In genomic region chr16:52557236-52557635, GRCh38 we compare ENCODE assay signal across 1 cellular context.
A peak's percentile ranks its signal among the peaks of the same experiment; 100 is the strongest.
TF ChIP-seq lines count a peak whose summit lies in the region.

No MANE protein-coding gene starts in this region.

TF ChIP-seq in HepG2, 621 proteins besides CTCF, POLR2A, EP300 and RAD21 (continued from another document):
- TF ChIP-seq, protein P1, sequence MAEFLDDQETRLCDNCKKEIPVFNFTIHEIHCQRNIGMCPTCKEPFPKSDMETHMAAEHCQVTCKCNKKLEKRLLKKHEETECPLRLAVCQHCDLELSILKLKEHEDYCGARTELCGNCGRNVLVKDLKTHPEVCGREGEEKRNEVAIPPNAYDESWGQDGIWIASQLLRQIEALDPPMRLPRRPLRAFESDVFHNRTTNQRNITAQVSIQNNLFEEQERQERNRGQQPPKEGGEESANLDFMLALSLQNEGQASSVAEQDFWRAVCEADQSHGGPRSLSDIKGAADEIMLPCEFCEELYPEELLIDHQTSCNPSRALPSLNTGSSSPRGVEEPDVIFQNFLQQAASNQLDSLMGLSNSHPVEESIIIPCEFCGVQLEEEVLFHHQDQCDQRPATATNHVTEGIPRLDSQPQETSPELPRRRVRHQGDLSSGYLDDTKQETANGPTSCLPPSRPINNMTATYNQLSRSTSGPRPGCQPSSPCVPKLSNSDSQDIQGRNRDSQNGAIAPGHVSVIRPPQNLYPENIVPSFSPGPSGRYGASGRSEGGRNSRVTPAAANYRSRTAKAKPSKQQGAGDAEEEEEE (CRISPR knock-in tag; IDR thresholded peaks at IDR 0.05; ENCODE audit: borderline replicate concordance) = no peak
- TF ChIP-seq, protein P2, sequence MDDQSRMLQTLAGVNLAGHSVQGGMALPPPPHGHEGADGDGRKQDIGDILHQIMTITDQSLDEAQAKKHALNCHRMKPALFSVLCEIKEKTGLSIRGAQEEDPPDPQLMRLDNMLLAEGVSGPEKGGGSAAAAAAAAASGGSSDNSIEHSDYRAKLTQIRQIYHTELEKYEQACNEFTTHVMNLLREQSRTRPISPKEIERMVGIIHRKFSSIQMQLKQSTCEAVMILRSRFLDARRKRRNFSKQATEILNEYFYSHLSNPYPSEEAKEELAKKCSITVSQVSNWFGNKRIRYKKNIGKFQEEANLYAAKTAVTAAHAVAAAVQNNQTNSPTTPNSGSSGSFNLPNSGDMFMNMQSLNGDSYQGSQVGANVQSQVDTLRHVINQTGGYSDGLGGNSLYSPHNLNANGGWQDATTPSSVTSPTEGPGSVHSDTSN (CRISPR knock-in tag; IDR thresholded peaks at IDR 0.05; ENCODE audit: borderline replicate concordance) = no peak
- TF ChIP-seq NFE2L1 (CRISPR knock-in tag; IDR thresholded peaks at IDR 0.05; ENCODE audit: borderline replicate concordance) = no peak
- TF ChIP-seq ARID5B (CRISPR knock-in tag; IDR thresholded peaks at IDR 0.05) = 0 out of 2 replicates have a peak, but pooled peaks have one; percentile 41
- TF ChIP-seq HNF1A (IDR thresholded peaks at IDR 0.05; ENCODE audit: low read depth) = peak; percentile 75
- peak; percentile 71; the same call in 1 of the 2 replicates for TF ChIP-seq HNF1A (CRISPR knock-in tag; IDR thresholded peaks at IDR 0.05; ENCODE audit: borderline replicate concordance)
- no peak for TF ChIP-seq GPN1 (CRISPR knock-in tag; IDR thresholded peaks at IDR 0.05; ENCODE audit: borderline replicate concordance)
- TF ChIP-seq, protein P3, sequence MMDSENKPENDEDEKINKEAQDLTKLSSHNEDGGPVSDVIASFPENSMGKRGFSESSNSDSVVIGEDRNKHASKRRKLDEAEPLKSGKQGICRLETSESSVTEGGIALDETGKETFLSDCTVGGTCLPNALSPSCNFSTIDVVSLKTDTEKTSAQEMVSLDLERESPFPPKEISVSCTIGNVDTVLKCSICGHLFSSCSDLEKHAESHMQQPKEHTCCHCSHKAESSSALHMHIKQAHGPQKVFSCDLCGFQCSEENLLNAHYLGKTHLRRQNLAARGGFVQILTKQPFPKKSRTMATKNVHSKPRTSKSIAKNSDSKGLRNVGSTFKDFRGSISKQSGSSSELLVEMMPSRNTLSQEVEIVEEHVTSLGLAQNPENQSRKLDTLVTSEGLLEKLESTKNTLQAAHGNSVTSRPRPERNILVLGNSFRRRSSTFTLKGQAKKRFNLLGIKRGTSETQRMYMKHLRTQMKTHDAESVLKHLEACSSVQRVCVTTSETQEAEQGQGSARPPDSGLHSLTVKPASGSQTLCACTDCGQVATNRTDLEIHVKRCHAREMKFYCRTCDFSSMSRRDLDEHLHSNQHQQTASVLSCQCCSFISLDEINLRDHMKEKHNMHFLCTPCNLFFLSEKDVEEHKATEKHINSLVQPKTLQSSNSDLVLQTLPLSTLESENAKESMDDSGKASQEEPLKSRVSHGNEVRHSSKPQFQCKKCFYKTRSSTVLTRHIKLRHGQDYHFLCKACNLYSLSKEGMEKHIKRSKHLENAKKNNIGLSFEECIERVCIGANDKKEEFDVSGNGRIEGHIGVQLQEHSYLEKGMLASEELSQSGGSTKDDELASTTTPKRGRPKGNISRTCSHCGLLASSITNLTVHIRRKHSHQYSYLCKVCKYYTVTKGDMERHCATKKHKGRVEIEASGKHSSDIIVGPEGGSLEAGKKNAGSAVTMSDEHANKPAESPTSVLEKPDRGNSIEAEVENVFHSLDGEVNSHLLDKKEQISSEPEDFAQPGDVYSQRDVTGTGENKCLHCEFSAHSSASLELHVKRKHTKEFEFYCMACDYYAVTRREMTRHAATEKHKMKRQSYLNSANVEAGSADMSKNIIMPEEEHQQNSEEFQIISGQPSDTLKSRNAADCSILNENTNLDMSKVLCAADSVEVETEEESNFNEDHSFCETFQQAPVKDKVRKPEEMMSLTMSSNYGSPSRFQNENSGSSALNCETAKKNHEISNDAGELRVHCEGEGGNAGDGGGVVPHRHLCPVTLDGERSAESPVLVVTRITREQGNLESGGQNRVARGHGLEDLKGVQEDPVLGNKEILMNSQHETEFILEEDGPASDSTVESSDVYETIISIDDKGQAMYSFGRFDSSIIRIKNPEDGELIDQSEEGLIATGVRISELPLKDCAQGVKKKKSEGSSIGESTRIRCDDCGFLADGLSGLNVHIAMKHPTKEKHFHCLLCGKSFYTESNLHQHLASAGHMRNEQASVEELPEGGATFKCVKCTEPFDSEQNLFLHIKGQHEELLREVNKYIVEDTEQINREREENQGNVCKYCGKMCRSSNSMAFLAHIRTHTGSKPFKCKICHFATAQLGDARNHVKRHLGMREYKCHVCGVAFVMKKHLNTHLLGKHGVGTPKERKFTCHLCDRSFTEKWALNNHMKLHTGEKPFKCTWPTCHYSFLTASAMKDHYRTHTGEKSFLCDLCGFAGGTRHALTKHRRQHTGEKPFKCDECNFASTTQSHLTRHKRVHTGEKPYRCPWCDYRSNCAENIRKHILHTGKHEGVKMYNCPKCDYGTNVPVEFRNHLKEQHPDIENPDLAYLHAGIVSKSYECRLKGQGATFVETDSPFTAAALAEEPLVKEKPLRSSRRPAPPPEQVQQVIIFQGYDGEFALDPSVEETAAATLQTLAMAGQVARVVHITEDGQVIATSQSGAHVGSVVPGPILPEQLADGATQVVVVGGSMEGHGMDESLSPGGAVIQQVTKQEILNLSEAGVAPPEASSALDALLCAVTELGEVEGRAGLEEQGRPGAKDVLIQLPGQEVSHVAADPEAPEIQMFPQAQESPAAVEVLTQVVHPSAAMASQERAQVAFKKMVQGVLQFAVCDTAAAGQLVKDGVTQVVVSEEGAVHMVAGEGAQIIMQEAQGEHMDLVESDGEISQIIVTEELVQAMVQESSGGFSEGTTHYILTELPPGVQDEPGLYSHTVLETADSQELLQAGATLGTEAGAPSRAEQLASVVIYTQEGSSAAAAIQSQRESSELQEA (CRISPR knock-in tag; IDR thresholded peaks at IDR 0.05; ENCODE audit: not compliant biosample characterization) = no peak
- TF ChIP-seq CHD4 (IDR thresholded peaks at IDR 0.05; ENCODE audit: borderline replicate concordance, low read length) = no peak
- no peak for TF ChIP-seq ZNF703 (CRISPR knock-in tag; IDR thresholded peaks at IDR 0.05; ENCODE audit: borderline replicate concordance)
